8 cellular contexts compared by ENCODE assay signal in the genomic region with DNA sequence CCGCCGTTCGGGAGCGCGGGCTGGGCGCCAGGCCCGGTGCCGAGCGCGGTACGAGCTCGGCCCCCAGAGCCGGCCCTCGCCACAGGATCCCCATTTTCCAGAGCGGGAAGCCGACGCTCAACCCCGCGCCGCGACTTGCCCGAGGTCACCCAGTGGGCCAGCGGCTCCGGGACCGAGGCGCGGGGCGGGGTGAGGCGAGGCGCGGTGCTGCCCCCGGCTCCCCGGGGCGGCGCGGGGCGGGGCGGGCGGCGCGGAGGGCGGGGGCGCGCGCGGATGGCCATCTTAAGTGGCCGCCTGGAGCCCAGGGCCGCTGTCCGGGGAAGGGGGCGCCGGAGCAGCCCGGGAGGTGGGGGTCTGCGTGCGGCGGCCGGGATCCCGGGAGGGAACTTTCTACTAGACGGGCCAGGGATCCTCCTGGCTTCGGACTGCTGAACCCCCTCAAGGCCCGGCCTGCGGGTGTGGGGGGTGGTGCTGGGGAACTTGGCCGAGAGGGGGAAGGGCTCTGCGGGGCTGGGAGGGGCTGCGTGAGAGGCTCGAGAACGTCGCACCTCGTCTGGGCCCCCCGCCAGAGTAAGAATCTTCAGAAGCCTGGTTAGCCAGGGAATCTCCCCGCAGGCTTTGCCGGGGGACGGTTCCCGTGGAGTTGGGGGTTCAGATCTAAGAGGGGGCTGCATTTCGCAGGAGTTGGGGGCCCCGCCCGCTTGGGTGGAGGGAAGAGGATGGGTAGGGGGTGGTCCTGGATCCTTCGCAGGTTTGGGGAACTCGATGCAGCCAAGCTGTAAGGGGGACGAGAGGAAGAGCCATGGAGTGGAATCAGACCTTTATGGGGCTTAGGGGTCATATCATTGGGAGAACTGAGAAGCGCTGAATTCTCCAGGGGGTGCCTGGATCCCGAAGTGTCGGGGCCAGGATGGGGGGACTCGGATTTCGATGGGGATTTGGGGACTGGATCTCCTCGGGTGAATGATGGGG.
DNase-seq lines count a peak whose midpoint lies in the region; ATAC-seq and TF ChIP-seq lines count a peak whose summit lies in the region.

No MANE protein-coding gene starts in this region.

- peak overlapping the region; percentile 74 to 99 (median 97) for H3K4me2 ChIP-seq in BLaER1 treated with 17β-estradiol and CSF1 and Interleukin-3, amounts not matched to agents 10 nM and 100 nM
- H3K4me2 ChIP-seq in parathyroid adenoma (ENCODE audit: low read length) = peak overlapping the region; percentile 82

- peak; percentile 52 for TF ChIP-seq POLR2A in GM19099 (IDR thresholded peaks at IDR 0.05; ENCODE audit: extremely low read depth, insufficient read length, low read depth)

- peaks cover 30 to 39% (median 35%) of the 10 kb centered on the region in 11 experiments for H4K20me1 ChIP-seq in BLaER1 treated with 17β-estradiol and CSF1 and Interleukin-3, amounts not matched to agents 10 nM and 100 nM

- H3K9me3 ChIP-seq in BLaER1 treated with 17β-estradiol and CSF1 and Interleukin-3, amounts not matched to agents 10 nM and 100 nM (replicated peaks in 1 of 11) = no peaks in the 10 kb centered on the region
- H3K9me3 ChIP-seq in parathyroid adenoma (ENCODE audit: control insufficient read depth, low read length) = no peaks in the 10 kb centered on the region

- peak overlapping the region; percentile 92 for H3K27ac Mint-ChIP-seq in activated naive CD4-positive, alpha-beta T cell treated with anti-CD3 and anti-CD28 coated beads, Interleukin-2, amount 10 ng/mL, durations not matched to agents 7 days and 5 days

- no peak for TF ChIP-seq CTCF in parathyroid adenoma (IDR thresholded peaks at IDR 0.05)

- H3K27me3 Mint-ChIP-seq in activated naive CD4-positive, alpha-beta T cell treated with anti-CD3 and anti-CD28 coated beads, Interleukin-2, amount 10 ng/mL, durations not matched to agents 7 days and 5 days = peaks cover 5% of the 10 kb centered on the region

- peak overlapping the region; percentile 73 for H2AFZ ChIP-seq in parathyroid adenoma

- H3K27ac ChIP-seq in BLaER1 treated with 17β-estradiol and CSF1 and Interleukin-3, amounts not matched to agents 10 nM and 100 nM = peak overlapping the region; percentile 83 to 95 (median 93)
- H3K27ac ChIP-seq in parathyroid adenoma = peak overlapping the region; percentile 89

- H3K9me3 Mint-ChIP-seq in activated naive CD4-positive, alpha-beta T cell treated with anti-CD3 and anti-CD28 coated beads, Interleukin-2, amount 10 ng/mL, durations not matched to agents 7 days and 5 days = no peaks in the 10 kb centered on the region

- H3K36me3 ChIP-seq in BLaER1 treated with 17β-estradiol and CSF1 and Interleukin-3, amounts not matched to agents 10 nM and 100 nM = peaks cover 21 to 30% (median 27%) of the 10 kb centered on the region in 11 experiments
- H3K36me3 ChIP-seq in parathyroid adenoma (ENCODE audit: control insufficient read depth, insufficient read depth, low read length) = no peaks in the 10 kb centered on the region

- H3K27me3 ChIP-seq in BLaER1 treated with 17β-estradiol and CSF1 and Interleukin-3, amounts not matched to agents 10 nM and 100 nM = no peaks in the 10 kb centered on the region
- H3K27me3 ChIP-seq in parathyroid adenoma (ENCODE audit: control insufficient read depth, insufficient read depth, low read length) = no peaks in the 10 kb centered on the region

- CTCF ChIA-PET in activated naive CD4-positive, alpha-beta T cell treated with anti-CD3 and anti-CD28 coated beads, Interleukin-2, amount 10 ng/mL, durations not matched to agents 7 days and 5 days (lab: Charles Lee) = interaction anchor here (1.5 to 3.6 kb wide), 2 partner anchors 14 to 207 kb away, joined by 3 to 15 read pairs; no protein-coding TSS in a partner anchor

- DNase-seq in RKO (ENCODE audit: low spot score) (peak; percentile 46), head of caudate nucleus (peak in 36 of 42 donors; percentile 9 to 81 (median 55)), cerebellar cortex (ENCODE audit: low spot score) (no peak)
- DNase-seq in activated naive CD4-positive, alpha-beta T cell treated with anti-CD3 and anti-CD28 coated beads, Interleukin-2, amount 10 ng/mL, durations not matched to agents 7 days and 5 days = peak; percentile 77

- peaks cover 5% of the 10 kb centered on the region for H3K36me3 Mint-ChIP-seq in activated naive CD4-positive, alpha-beta T cell treated with anti-CD3 and anti-CD28 coated beads, Interleukin-2, amount 10 ng/mL, durations not matched to agents 7 days and 5 days

- peak; percentile 38 for ATAC-seq in HG03342 (IDR thresholded peaks at IDR 0.05; ENCODE audit: unreplicated experiment)

- no peaks in the 10 kb centered on the region for H3K79me2 ChIP-seq in parathyroid adenoma

- intact Hi-C loops in head of caudate nucleus (cut with DNase I) = loop anchor here (5.0 to 10.0 kb wide), 2 partner anchors 112 to 191 kb away; a partner anchor contains a TSS

- H3K4me3 Mint-ChIP-seq in activated naive CD4-positive, alpha-beta T cell treated with anti-CD3 and anti-CD28 coated beads, Interleukin-2, amount 10 ng/mL, durations not matched to agents 7 days and 5 days = peak overlapping the region; percentile 92

- H3K4me1 Mint-ChIP-seq in activated naive CD4-positive, alpha-beta T cell treated with anti-CD3 and anti-CD28 coated beads, Interleukin-2, amount 10 ng/mL, durations not matched to agents 7 days and 5 days = peaks cover 26% of the 10 kb centered on the region

- peaks cover 51 to 77% (median 63%) of the 10 kb centered on the region in 10 experiments for H3K4me1 ChIP-seq in BLaER1 treated with 17β-estradiol and CSF1 and Interleukin-3, amounts not matched to agents 10 nM and 100 nM
- peaks cover 3% of the 10 kb centered on the region for H3K4me1 ChIP-seq in parathyroid adenoma

- peak overlapping the region; percentile 84 to 94 (median 89) for H3K4me3 ChIP-seq in BLaER1 treated with 17β-estradiol and CSF1 and Interleukin-3, amounts not matched to agents 10 nM and 100 nM
- peak overlapping the region; percentile 80 for H3K4me3 ChIP-seq in parathyroid adenoma (ENCODE audit: low read depth, low read length)

- peak overlapping the region; percentile 93 to 97 (median 95) for H3K9ac ChIP-seq in BLaER1 treated with 17β-estradiol and CSF1 and Interleukin-3, amounts not matched to agents 10 nM and 100 nM
- no peak overlapping the region for H3K9ac ChIP-seq in parathyroid adenoma
